23 cellular contexts compared by ENCODE assay signal in the genomic region with DNA sequence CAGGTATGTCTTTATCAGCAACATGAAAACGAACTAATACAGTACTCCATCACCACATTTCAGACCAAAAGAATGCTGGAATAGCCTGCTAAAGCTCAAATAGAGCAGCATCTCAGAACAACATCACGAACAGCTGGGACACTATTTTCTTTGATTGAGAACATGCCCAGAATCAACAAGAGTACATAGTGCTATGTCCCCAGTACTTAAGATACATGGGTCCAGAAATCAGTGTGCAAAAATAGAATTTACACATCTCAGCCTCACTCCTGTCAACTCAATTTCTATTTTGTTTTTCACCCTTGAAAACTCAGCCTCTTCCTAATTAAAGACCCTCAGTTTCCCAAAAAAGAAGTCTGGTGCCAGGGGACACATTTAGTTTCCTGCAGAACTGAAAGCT.
DNase-seq lines count a peak whose midpoint lies in the region; ATAC-seq and TF ChIP-seq lines count a peak whose summit lies in the region.
"Had no signal": no experiment of that assay in that cellular context is flagged by ENCODE, and none has a peak within 500 bp of the region (broad histone marks: within the 10 kb centered on the region; RNA-seq: fewer than 3 reads in every experiment).

No MANE protein-coding gene starts in this region.

- H3K27ac Mint-ChIP-seq in activated T-helper 1 cell treated with anti-CD3 and anti-CD28 coated beads, Interleukin-12 subunit alpha, Interleukin-12 subunit beta, Interleukin-2, Interleukin-4 antibody, amounts not matched to agents 30 ng/mL and 10 ng/mL and 1 ng/mL, durations not matched to agents 14 hours and 24 hours and 36 hours, result no peak overlapping the region
- H3K27ac Mint-ChIP-seq: CD4-positive, CD25-positive, alpha-beta regulatory T cell; CD8-positive, alpha-beta T cell; GM23338; H9 had no signal

- H3K4me1 ChIP-seq in BLaER1 treated with 17β-estradiol and CSF1 and Interleukin-3, amounts not matched to agents 10 nM and 100 nM, result peaks cover 4 to 19% (median 18%) of the 10 kb centered on the region in 10 experiments; a peak in 16 of 20 replicates
- H3K4me1 ChIP-seq in heart right ventricle, result peaks cover 0 to 42% (median 18%) of the 10 kb centered on the region in 9 donors
- peaks cover 4% of the 10 kb centered on the region for H3K4me1 ChIP-seq in right cardiac atrium (ENCODE audit: control insufficient read depth, insufficient read depth, low read length)
- H3K4me1 ChIP-seq: A549, BE2C had no signal

- H3K27me3 ChIP-seq in BLaER1 treated with 17β-estradiol and CSF1 and Interleukin-3, amounts not matched to agents 10 nM and 100 nM, result no peaks in the 10 kb centered on the region
- H3K27me3 ChIP-seq in heart right ventricle (no peaks in the 10 kb centered on the region), right cardiac atrium (ENCODE audit: control insufficient read depth, insufficient read depth) (no peaks in the 10 kb centered on the region)
- H3K27me3 ChIP-seq: BE2C had no signal

- no peak overlapping the region for H3K4me3 ChIP-seq in BLaER1 treated with 17β-estradiol and CSF1 and Interleukin-3, amounts not matched to agents 10 nM and 100 nM
- H3K4me3 ChIP-seq in heart right ventricle, result no peak overlapping the region
- H3K4me3 ChIP-seq in right cardiac atrium (ENCODE audit: low read length), result no peak overlapping the region
- H3K4me3 ChIP-seq: A549, GM23338 had no signal

- WGBS in heart right ventricle, 2 donors, result 34 to 35% methylated on average over 2 of the region's 2 CpGs
- WGBS in right cardiac atrium, result 43% methylated on average over 2 of the region's 2 CpGs

- no peaks in the 10 kb centered on the region for H3K36me3 ChIP-seq in BLaER1 treated with 17β-estradiol and CSF1 and Interleukin-3, amounts not matched to agents 10 nM and 100 nM
- H3K36me3 ChIP-seq in heart right ventricle, result no peaks in the 10 kb centered on the region
- H3K36me3 ChIP-seq: BE2C had no signal

- no peaks in the 10 kb centered on the region for H3K27me3 Mint-ChIP-seq in activated T-helper 1 cell treated with anti-CD3 and anti-CD28 coated beads, Interleukin-12 subunit alpha, Interleukin-12 subunit beta, Interleukin-2, Interleukin-4 antibody, amounts not matched to agents 30 ng/mL and 10 ng/mL and 1 ng/mL, durations not matched to agents 14 hours and 24 hours and 36 hours (ENCODE audit: insufficient read depth)
- H3K27me3 Mint-ChIP-seq: CD4-positive, CD25-positive, alpha-beta regulatory T cell had no signal

- no peak overlapping the region for H3K27ac ChIP-seq in BLaER1 treated with 17β-estradiol and CSF1 and Interleukin-3, amounts not matched to agents 10 nM and 100 nM
- peak overlapping the region in 4 of 10 donors; percentile 6 to 69 (median 51) for H3K27ac ChIP-seq in heart right ventricle
- H3K27ac ChIP-seq in right cardiac atrium (ENCODE audit: low read length), result peak overlapping the region; percentile 83
- H3K27ac ChIP-seq: A549, C4-2B had no signal

- no peak for DNase-seq in Right ventricle myocardium superior
- no peak for DNase-seq in cardiac septum (ENCODE audit: low spot score)
- DNase-seq in heart right ventricle, result no peak
- DNase-seq in right cardiac atrium, result no peak
- DNase-seq in activated CD4-positive, alpha-beta T cell treated with anti-CD3 and anti-CD28 coated beads for 1 hour, result no peak
- no peak for DNase-seq in COLO668 (lab: John Stamatoyannopoulos, UW; ENCODE audit: unreplicated experiment)
- DNase-seq in activated T-helper 1 cell treated with anti-CD3 and anti-CD28 coated beads, Interleukin-12 subunit alpha, Interleukin-12 subunit beta, Interleukin-2, Interleukin-4 antibody, amounts not matched to agents 30 ng/mL and 10 ng/mL and 1 ng/mL, durations not matched to agents 14 hours and 24 hours and 36 hours (ENCODE audit: low spot score), result no peak
- DNase-seq: 8988T; ACHN; AML-193; BE2C; CD4-positive, CD25-positive, alpha-beta regulatory T cell; CD8-positive, alpha-beta T cell; DMS 273 treated with DMSO at 0.1 percent for 48 hours; DMS79; EL; GDM1; H9 had no signal

- no peaks in the 10 kb centered on the region for H3K36me3 Mint-ChIP-seq in activated T-helper 1 cell treated with anti-CD3 and anti-CD28 coated beads, Interleukin-12 subunit alpha, Interleukin-12 subunit beta, Interleukin-2, Interleukin-4 antibody, amounts not matched to agents 30 ng/mL and 10 ng/mL and 1 ng/mL, durations not matched to agents 14 hours and 24 hours and 36 hours (ENCODE audit: low read depth)
- H3K36me3 Mint-ChIP-seq: CD4-positive, CD25-positive, alpha-beta regulatory T cell; CD8-positive, alpha-beta T cell had no signal

- no peak overlapping the region for H3K9ac ChIP-seq in BLaER1 treated with 17β-estradiol and CSF1 and Interleukin-3, amounts not matched to agents 10 nM and 100 nM

- H3K9me3 Mint-ChIP-seq in activated T-helper 1 cell treated with anti-CD3 and anti-CD28 coated beads, Interleukin-12 subunit alpha, Interleukin-12 subunit beta, Interleukin-2, Interleukin-4 antibody, amounts not matched to agents 30 ng/mL and 10 ng/mL and 1 ng/mL, durations not matched to agents 14 hours and 24 hours and 36 hours, result no peaks in the 10 kb centered on the region
- H3K9me3 Mint-ChIP-seq: CD8-positive, alpha-beta T cell; H9 had no signal

- intact Hi-C loops in Right ventricle myocardium superior (cut with DNase I) (no loop called here), cardiac septum (cut with DNase I) (no loop called here), heart right ventricle (cut with DNase I) (loop anchor here in 1 of 10 donors (10.0 kb wide), 1 partner anchor 61 kb away; no protein-coding TSS in a partner anchor), right cardiac atrium (cut with DNase I) (no loop called here)
- intact Hi-C loops in activated T-helper 1 cell treated with anti-CD3 and anti-CD28 coated beads, Interleukin-12 subunit alpha, Interleukin-12 subunit beta, Interleukin-2, Interleukin-4 antibody, amounts not matched to agents 30 ng/mL and 10 ng/mL and 1 ng/mL, durations not matched to agents 14 hours and 24 hours and 36 hours (cut with micrococcal nuclease), result no loop called here

- no peak for TF ChIP-seq CTCF in heart right ventricle (IDR thresholded peaks at IDR 0.05)

- H4K20me1 ChIP-seq in BLaER1 treated with 17β-estradiol and CSF1 and Interleukin-3, amounts not matched to agents 10 nM and 100 nM, result no peaks in the 10 kb centered on the region

- H3K4me1 Mint-ChIP-seq in activated T-helper 1 cell treated with anti-CD3 and anti-CD28 coated beads, Interleukin-12 subunit alpha, Interleukin-12 subunit beta, Interleukin-2, Interleukin-4 antibody, amounts not matched to agents 30 ng/mL and 10 ng/mL and 1 ng/mL, durations not matched to agents 14 hours and 24 hours and 36 hours (ENCODE audit: low read depth), result no peaks in the 10 kb centered on the region
- H3K4me1 Mint-ChIP-seq: CD4-positive, CD25-positive, alpha-beta regulatory T cell had no signal

- H3K4me2 ChIP-seq in BLaER1 treated with 17β-estradiol and CSF1 and Interleukin-3, amounts not matched to agents 10 nM and 100 nM, result peak overlapping the region in 8 of 11 experiments; percentile 2 to 55 (median 42); a peak in 10 of 22 replicates
- H3K4me2 ChIP-seq: A549, GM23338 had no signal

- H3K4me3 Mint-ChIP-seq in activated T-helper 1 cell treated with anti-CD3 and anti-CD28 coated beads, Interleukin-12 subunit alpha, Interleukin-12 subunit beta, Interleukin-2, Interleukin-4 antibody, amounts not matched to agents 30 ng/mL and 10 ng/mL and 1 ng/mL, durations not matched to agents 14 hours and 24 hours and 36 hours, result no peak overlapping the region
- H3K4me3 Mint-ChIP-seq: CD4-positive, CD25-positive, alpha-beta regulatory T cell; CD8-positive, alpha-beta T cell; GM23338; H9 had no signal

- ATAC-seq in Right ventricle myocardium superior (ENCODE audit: poor library complexity), result peak; percentile 71
- ATAC-seq in heart right ventricle, result peak in 6 of 8 donors; percentile 16 to 89 (median 54)
- peak in 1 of 2 donors; percentile 51 for ATAC-seq in right cardiac atrium
- ATAC-seq: A549; CD8-positive, alpha-beta T cell; GM23338; HCT116 had no signal

- peaks cover 0 to 7% (median 0%) of the 10 kb centered on the region in 11 experiments; a peak in 3 of 22 replicates for H3K9me3 ChIP-seq in BLaER1 treated with 17β-estradiol and CSF1 and Interleukin-3, amounts not matched to agents 10 nM and 100 nM (replicated peaks in 1 of 11)
- H3K9me3 ChIP-seq in heart right ventricle (no peaks in the 10 kb centered on the region), right cardiac atrium (ENCODE audit: control insufficient read depth, low read length) (no peaks in the 10 kb centered on the region)
- H3K9me3 ChIP-seq: A549, BE2C had no signal
